ENCODE assay signal across 1 cellular context in genomic region chr5:173917788-173918786, GRCh38.
TF ChIP-seq lines count a peak whose summit lies in the region.

No MANE protein-coding gene starts in this region.

TF ChIP-seq in SK-N-SH, 30 proteins besides CTCF, POLR2A, EP300 and RAD21 (continued from another document):
- 0 out of 2 replicates have a peak, but pooled peaks have one; percentile 2 for TF ChIP-seq REST (IDR thresholded peaks at IDR 0.05; ENCODE audit: low read depth, low read length)
